1 cellular context compared by ENCODE assay signal in the genomic region with DNA sequence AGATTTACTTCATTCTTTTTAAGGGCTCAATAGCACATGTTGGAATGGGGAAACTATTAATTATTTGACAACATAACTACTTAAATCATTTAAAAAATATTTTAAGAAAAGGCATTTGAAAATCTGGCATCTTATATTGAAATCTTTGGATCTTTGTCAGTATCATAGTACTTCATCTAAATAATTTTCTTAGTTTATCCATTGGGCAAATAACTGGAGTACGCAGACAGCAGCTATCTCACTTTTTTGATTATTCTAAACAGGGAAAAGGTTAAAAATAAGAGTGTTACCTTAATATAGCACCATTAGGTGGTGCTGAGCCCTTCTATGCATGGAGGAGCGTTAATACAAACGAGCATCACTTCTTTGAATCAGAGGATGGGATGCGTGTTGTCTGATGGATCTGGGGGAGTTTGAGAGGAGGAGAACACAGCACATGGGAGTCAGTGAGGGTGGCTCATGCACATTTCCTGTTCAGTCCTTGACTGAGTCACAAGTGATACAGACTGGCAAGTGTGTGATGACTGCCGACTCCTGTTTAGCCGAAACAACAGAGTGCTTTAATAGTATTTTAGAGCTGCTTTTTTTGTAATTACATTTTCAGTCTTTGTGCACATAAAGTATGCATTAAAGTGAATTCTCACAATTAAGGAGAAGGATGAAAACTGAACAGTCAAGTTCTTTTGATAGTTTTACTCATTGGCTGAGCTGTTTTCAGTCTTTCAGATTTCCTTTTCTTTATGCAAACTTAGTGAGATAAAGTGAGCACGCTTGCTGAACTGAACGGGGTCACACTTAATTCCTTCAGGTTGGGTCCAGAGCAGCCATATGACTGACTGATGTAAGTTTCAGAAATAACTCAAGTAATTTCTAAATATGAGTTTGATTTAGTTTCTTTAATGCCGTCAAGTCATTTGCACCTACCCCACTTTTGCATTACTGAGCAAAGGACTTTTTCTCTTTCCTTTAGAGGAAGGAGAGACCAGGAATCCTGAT.
TF ChIP-seq lines count a peak whose summit lies in the region.

No MANE protein-coding gene starts in this region.

TF ChIP-seq in GM12878, 131 proteins besides CTCF, POLR2A, EP300 and RAD21 (continued from another document):
- TF ChIP-seq, protein P1, sequence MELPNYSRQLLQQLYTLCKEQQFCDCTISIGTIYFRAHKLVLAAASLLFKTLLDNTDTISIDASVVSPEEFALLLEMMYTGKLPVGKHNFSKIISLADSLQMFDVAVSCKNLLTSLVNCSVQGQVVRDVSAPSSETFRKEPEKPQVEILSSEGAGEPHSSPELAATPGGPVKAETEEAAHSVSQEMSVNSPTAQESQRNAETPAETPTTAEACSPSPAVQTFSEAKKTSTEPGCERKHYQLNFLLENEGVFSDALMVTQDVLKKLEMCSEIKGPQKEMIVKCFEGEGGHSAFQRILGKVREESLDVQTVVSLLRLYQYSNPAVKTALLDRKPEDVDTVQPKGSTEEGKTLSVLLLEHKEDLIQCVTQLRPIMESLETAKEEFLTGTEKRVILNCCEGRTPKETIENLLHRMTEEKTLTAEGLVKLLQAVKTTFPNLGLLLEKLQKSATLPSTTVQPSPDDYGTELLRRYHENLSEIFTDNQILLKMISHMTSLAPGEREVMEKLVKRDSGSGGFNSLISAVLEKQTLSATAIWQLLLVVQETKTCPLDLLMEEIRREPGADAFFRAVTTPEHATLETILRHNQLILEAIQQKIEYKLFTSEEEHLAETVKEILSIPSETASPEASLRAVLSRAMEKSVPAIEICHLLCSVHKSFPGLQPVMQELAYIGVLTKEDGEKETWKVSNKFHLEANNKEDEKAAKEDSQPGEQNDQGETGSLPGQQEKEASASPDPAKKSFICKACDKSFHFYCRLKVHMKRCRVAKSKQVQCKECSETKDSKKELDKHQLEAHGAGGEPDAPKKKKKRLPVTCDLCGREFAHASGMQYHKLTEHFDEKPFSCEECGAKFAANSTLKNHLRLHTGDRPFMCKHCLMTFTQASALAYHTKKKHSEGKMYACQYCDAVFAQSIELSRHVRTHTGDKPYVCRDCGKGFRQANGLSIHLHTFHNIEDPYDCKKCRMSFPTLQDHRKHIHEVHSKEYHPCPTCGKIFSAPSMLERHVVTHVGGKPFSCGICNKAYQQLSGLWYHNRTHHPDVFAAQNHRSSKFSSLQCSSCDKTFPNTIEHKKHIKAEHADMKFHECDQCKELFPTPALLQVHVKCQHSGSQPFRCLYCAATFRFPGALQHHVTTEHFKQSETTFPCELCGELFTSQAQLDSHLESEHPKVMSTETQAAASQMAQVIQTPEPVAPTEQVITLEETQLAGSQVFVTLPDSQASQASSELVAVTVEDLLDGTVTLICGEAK (IDR thresholded peaks at IDR 0.05; ENCODE audit: borderline replicate concordance) = no peak
- TF ChIP-seq, protein P2, sequence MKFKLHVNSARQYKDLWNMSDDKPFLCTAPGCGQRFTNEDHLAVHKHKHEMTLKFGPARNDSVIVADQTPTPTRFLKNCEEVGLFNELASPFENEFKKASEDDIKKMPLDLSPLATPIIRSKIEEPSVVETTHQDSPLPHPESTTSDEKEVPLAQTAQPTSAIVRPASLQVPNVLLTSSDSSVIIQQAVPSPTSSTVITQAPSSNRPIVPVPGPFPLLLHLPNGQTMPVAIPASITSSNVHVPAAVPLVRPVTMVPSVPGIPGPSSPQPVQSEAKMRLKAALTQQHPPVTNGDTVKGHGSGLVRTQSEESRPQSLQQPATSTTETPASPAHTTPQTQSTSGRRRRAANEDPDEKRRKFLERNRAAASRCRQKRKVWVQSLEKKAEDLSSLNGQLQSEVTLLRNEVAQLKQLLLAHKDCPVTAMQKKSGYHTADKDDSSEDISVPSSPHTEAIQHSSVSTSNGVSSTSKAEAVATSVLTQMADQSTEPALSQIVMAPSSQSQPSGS (IDR thresholded peaks at IDR 0.05; ENCODE audit: low read length) = 0 out of 2 replicates have a peak, but pooled peaks have one; percentile 47
- TF ChIP-seq, protein P3, sequence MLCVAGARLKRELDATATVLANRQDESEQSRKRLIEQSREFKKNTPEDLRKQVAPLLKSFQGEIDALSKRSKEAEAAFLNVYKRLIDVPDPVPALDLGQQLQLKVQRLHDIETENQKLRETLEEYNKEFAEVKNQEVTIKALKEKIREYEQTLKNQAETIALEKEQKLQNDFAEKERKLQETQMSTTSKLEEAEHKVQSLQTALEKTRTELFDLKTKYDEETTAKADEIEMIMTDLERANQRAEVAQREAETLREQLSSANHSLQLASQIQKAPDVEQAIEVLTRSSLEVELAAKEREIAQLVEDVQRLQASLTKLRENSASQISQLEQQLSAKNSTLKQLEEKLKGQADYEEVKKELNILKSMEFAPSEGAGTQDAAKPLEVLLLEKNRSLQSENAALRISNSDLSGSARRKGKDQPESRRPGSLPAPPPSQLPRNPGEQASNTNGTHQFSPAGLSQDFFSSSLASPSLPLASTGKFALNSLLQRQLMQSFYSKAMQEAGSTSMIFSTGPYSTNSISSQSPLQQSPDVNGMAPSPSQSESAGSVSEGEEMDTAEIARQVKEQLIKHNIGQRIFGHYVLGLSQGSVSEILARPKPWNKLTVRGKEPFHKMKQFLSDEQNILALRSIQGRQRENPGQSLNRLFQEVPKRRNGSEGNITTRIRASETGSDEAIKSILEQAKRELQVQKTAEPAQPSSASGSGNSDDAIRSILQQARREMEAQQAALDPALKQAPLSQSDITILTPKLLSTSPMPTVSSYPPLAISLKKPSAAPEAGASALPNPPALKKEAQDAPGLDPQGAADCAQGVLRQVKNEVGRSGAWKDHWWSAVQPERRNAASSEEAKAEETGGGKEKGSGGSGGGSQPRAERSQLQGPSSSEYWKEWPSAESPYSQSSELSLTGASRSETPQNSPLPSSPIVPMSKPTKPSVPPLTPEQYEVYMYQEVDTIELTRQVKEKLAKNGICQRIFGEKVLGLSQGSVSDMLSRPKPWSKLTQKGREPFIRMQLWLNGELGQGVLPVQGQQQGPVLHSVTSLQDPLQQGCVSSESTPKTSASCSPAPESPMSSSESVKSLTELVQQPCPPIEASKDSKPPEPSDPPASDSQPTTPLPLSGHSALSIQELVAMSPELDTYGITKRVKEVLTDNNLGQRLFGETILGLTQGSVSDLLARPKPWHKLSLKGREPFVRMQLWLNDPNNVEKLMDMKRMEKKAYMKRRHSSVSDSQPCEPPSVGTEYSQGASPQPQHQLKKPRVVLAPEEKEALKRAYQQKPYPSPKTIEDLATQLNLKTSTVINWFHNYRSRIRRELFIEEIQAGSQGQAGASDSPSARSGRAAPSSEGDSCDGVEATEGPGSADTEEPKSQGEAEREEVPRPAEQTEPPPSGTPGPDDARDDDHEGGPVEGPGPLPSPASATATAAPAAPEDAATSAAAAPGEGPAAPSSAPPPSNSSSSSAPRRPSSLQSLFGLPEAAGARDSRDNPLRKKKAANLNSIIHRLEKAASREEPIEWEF (IDR thresholded peaks at IDR 0.05; ENCODE audit: insufficient replicate concordance, low read depth, low read length) = no peak
- TF ChIP-seq MEF2A (IDR thresholded peaks at IDR 0.05; ENCODE audit: insufficient read depth, low read depth, low read length) (no peak), FOXM1 (IDR thresholded peaks at IDR 0.05; ENCODE audit: low read depth, low read length) (peak; percentile 53; the same call in 1 of the 2 replicates), LARP7 (IDR thresholded peaks at IDR 0.05) (no peak), SIN3A (IDR thresholded peaks at IDR 0.05; ENCODE audit: low read depth, low read length) (no peak)
- TF ChIP-seq, protein P4, sequence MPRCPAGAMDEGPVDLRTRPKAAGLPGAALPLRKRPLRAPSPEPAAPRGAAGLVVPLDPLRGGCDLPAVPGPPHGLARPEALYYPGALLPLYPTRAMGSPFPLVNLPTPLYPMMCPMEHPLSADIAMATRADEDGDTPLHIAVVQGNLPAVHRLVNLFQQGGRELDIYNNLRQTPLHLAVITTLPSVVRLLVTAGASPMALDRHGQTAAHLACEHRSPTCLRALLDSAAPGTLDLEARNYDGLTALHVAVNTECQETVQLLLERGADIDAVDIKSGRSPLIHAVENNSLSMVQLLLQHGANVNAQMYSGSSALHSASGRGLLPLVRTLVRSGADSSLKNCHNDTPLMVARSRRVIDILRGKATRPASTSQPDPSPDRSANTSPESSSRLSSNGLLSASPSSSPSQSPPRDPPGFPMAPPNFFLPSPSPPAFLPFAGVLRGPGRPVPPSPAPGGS (IDR thresholded peaks at IDR 0.05; ENCODE audit: borderline replicate concordance, insufficient read depth, low read depth, low read length, poor library complexity, severe bottlenecking) = no peak
